16 cellular contexts compared by ENCODE assay signal in the genomic region with DNA sequence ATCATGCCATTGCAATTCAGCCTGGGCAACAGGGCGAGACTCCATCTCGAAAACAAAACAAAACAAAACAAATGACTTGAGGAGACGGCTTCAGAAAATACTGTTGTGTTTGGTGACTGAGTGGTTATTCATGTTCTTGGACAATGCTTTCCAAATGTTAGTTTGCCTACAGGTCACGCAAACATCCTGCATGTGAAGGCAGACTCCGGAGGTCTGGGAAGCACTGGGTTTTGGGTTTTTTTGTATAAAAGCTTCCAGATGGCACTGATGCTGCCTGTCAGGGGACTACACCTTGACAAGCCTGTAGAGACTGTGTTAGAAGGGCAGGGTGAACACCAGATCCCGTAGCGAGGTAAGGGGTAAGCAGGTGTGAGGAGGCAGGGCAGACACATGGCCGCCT.
DNase-seq lines count a peak whose midpoint lies in the region; ATAC-seq and TF ChIP-seq lines count a peak whose summit lies in the region.
"Had no signal": no experiment of that assay in that cellular context is flagged by ENCODE, and none has a peak within 500 bp of the region (broad histone marks: within the 10 kb centered on the region; RNA-seq: fewer than 3 reads in every experiment).

No MANE protein-coding gene starts in this region.

- H3K4me2 ChIP-seq in skeletal muscle satellite cell (ENCODE audit: low read length) = peak overlapping the region; percentile 3

- peak overlapping the region; percentile 65 for H3K9ac ChIP-seq in skeletal muscle satellite cell (ENCODE audit: low read depth, low read length)

- H3K27ac ChIP-seq in SJCRH30 = peak overlapping the region; percentile 33
- H3K27ac ChIP-seq: body of pancreas had no signal

- DNase-seq in EL (peak; percentile 81), SJCRH30 (peak in 1 of 2 experiments; percentile 11), fibroblast of peridontal ligament (ENCODE audit: extremely low read depth) (peak; percentile 78), NCI-H1694 (lab: John Stamatoyannopoulos, UW) (no peak), GM13977 (ENCODE audit: low spot score) (no peak)
- DNase-seq: activated CD4-positive, alpha-beta T cell treated with anti-CD3 and anti-CD28 coated beads, Interleukin-2, amount 10 ng/mL, durations not matched to agents 7 days and 5 days; body of pancreas; CD8-positive, alpha-beta T cell; GF-D8; NCI-H1092; stimulated activated CD4-positive, alpha-beta T cell treated with anti-CD3 and anti-CD28 coated beads, Interleukin-4, amount 100 ng/mL, for 4 hours; stimulated activated naive CD4-positive, alpha-beta T cell had no signal

- peaks cover 43% of the 10 kb centered on the region for H3K36me3 ChIP-seq in SJCRH30
- peaks cover 9% of the 10 kb centered on the region for H3K36me3 ChIP-seq in skeletal muscle satellite cell (ENCODE audit: insufficient read depth, low read length)

- H3K9me3 ChIP-seq in SJCRH30 (replicated peaks) = no peaks in the 10 kb centered on the region
- H3K9me3 ChIP-seq in skeletal muscle satellite cell (replicated peaks; ENCODE audit: low read length) = peaks cover 4% of the 10 kb centered on the region
- H3K9me3 ChIP-seq: body of pancreas had no signal

- in situ Hi-C loops in GM13977 (cut with MboI; ENCODE audit: low pct_unique_long_range_greater_than_20kb, low sequenced_read_pairs, unreplicated experiment) = no loop called here

- no peaks in the 10 kb centered on the region for H3K27me3 ChIP-seq in SJCRH30
- H3K27me3 ChIP-seq in skeletal muscle satellite cell (ENCODE audit: control insufficient read depth, insufficient read depth, low read length) = no peaks in the 10 kb centered on the region
- H3K27me3 ChIP-seq: body of pancreas had no signal

- H3K4me3 ChIP-seq in SJCRH30 (no peak overlapping the region), skeletal muscle satellite cell (ENCODE audit: low read length) (no peak overlapping the region)
- H3K4me3 ChIP-seq: body of pancreas had no signal

- no peak for TF ChIP-seq CTCF in GM13977 (IDR thresholded peaks at IDR 0.05; ENCODE audit: extremely low read depth, insufficient read depth, missing control alignments)

- ATAC-seq in GM18519 (IDR thresholded peaks at IDR 0.05; ENCODE audit: low FRiP score, unreplicated experiment) = no peak
- no peak for ATAC-seq in GM21447 (IDR thresholded peaks at IDR 0.05; ENCODE audit: unreplicated experiment)
- ATAC-seq: activated T-helper 17 cell treated with anti-CD3 and anti-CD28 coated beads, Interleukin-2, amount 50 U/mL, for 72 hours; body of pancreas; CD8-positive, alpha-beta T cell had no signal

- peaks cover 79% of the 10 kb centered on the region for H3K4me1 ChIP-seq in SJCRH30
- H3K4me1 ChIP-seq in skeletal muscle satellite cell (ENCODE audit: control insufficient read depth, insufficient read depth, low read length) = peaks cover 60% of the 10 kb centered on the region
- H3K4me1 ChIP-seq: body of pancreas had no signal

Comparison
In these comparisons a context has a peak if more than half of its experiments do, and no peak if none do; other contexts are left out.
1. DNase-seq: peak in EL (single experiment) and fibroblast of peridontal ligament (single experiment); none in NCI-H1694 (single experiment) and GM13977 (single experiment).